Comparison of ENCODE assay signal across 1 cellular context in genomic region chr4:168928875-168929274, GRCh38.
TF ChIP-seq lines count a peak whose summit lies in the region.

No MANE protein-coding gene starts in this region.

TF ChIP-seq in GM23338, 12 proteins besides CTCF, POLR2A, EP300 and RAD21 (continued from another document):
- no peak for TF ChIP-seq ZNF462 (CRISPR knock-in tag; IDR thresholded peaks at IDR 0.05)
- no peak for TF ChIP-seq REST (IDR thresholded peaks at IDR 0.05; ENCODE audit: unreplicated experiment)
- no peak for TF ChIP-seq NANOG (IDR thresholded peaks at IDR 0.05; ENCODE audit: borderline replicate concordance)
- TF ChIP-seq POLR2AphosphoS5 (IDR thresholded peaks at IDR 0.05; ENCODE audit: low read depth): no peak
- no peak for TF ChIP-seq EZH2 (IDR thresholded peaks at IDR 0.05; ENCODE audit: low read depth, unreplicated experiment)
- TF ChIP-seq ETS1 (IDR thresholded peaks at IDR 0.05): no peak
